ENCODE assay signal across 19 cellular contexts in the genomic region with DNA sequence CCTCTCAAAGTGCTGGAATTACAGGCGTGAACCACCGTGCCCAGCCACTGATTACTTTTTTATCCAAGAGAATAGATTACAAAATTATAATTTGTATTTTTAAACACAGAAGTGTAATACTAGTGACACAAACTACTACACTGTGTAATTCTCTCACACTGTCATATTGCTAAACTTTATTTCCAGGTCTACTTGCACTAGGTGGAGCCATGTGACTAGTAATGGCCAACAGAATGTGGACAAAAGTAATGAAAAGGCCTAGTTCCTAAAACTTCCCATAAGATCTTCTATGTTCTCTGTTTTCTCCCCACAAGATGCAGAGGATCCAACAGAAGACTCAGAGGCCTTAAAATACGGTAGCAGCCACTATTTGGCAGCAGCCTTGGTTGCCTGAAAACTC. TPM values are rescaled to one million over a fixed set of nuclear protein-coding genes. Genes with fewer than 3 reads are reported as not detected.
A peak's percentile ranks its signal among the peaks of the same experiment; 100 is the strongest.
DNase-seq lines count a peak whose midpoint lies in the region; ATAC-seq and TF ChIP-seq lines count a peak whose summit lies in the region.
"Had no signal": no experiment of that assay in that cellular context is flagged by ENCODE, and none has a peak within 500 bp of the region (broad histone marks: within the 10 kb centered on the region; RNA-seq: fewer than 3 reads in every experiment).

No MANE protein-coding gene starts in this region.

- no peak overlapping the region for H3K4me3 Mint-ChIP-seq in type B pancreatic cell
- H3K4me3 Mint-ChIP-seq: activated CD4-positive, alpha-beta T cell treated with anti-CD3 and anti-CD28 coated beads, Interleukin-2, amount 10 ng/mL, durations not matched to agents 24 days and 14 days; CD4-positive, CD25-positive, alpha-beta regulatory T cell; stimulated activated naive CD8-positive, alpha-beta T cell treated with anti-CD3 and anti-CD28 coated beads, Interleukin-15, Interleukin-2, amounts not matched to agents 100 ng/mL and 50 ng/mL, for 24 hours had no signal

- no peaks in the 10 kb centered on the region for H3K9me3 ChIP-seq in OCI-LY1 (ENCODE audit: low read length)
- H3K9me3 ChIP-seq: lower lobe of right lung had no signal

- H3K9me3 Mint-ChIP-seq in type B pancreatic cell: no peaks in the 10 kb centered on the region
- H3K9me3 Mint-ChIP-seq: activated CD4-positive, alpha-beta T cell treated with anti-CD3 and anti-CD28 coated beads, Interleukin-2, amount 10 ng/mL, durations not matched to agents 24 days and 14 days; CD4-positive, CD25-positive, alpha-beta regulatory T cell; stimulated activated naive CD8-positive, alpha-beta T cell treated with anti-CD3 and anti-CD28 coated beads, Interleukin-15, Interleukin-2, amounts not matched to agents 100 ng/mL and 50 ng/mL, for 24 hours had no signal

- TF ChIP-seq CTCF in OCI-LY1 (IDR thresholded peaks at IDR 0.05; ENCODE audit: low read length) (peak; percentile 35; the same call in 1 of the 2 replicates), fibroblast of mammary gland (conservative IDR thresholded peaks at IDR 0.05; ENCODE audit: control insufficient read depth, insufficient read depth, low read depth, low read length) (no peak), type B pancreatic cell (conservative IDR thresholded peaks at IDR 0.05) (peak; percentile 37)

- H3K4me3 ChIP-seq in OCI-LY1 (ENCODE audit: low read depth, low read length, poor library complexity, severe bottlenecking) (no peak overlapping the region), fibroblast of mammary gland (ENCODE audit: control insufficient read depth, low read depth, low read length) (no peak overlapping the region)
- H3K4me3 ChIP-seq: lower lobe of right lung had no signal

- H3K9me2 ChIP-seq in OCI-LY1 (ENCODE audit: low read depth, low read length): no peaks in the 10 kb centered on the region

- H3K79me2 ChIP-seq in OCI-LY1 (ENCODE audit: insufficient read depth, low read length): no peaks in the 10 kb centered on the region

- DNase-seq in SIG-M5 treated with dmso at 0.1 percent for 504 hours (lab: John Stamatoyannopoulos, UW; ENCODE audit: unreplicated experiment): peak; percentile 5
- no peak for DNase-seq in SIG-M5 (lab: John Stamatoyannopoulos, UW)
- peak; percentile 8 for DNase-seq in fibroblast of mammary gland (ENCODE audit: low read depth)
- no peak for DNase-seq in type B pancreatic cell (ENCODE audit: extremely low spot score, unreplicated experiment)
- no peak for DNase-seq in AG20443 (ENCODE audit: low spot score)
- no peak for DNase-seq in stimulated activated naive CD4-positive, alpha-beta T cell (lab: John Stamatoyannopoulos, UW)
- DNase-seq: activated CD4-positive, alpha-beta T cell treated with anti-CD3 and anti-CD28 coated beads, Interleukin-2, amount 10 ng/mL, durations not matched to agents 24 days and 14 days; activated CD8-positive, alpha-beta memory T cell treated with anti-CD3 and anti-CD28 coated beads, Interleukin-2, amount 50 U/mL, for 4 hours; activated effector memory CD4-positive, alpha-beta T cell treated with anti-CD3 and anti-CD28 coated beads, Interleukin-2, amount 50 U/mL, for 16 hours; CD4-positive, CD25-positive, alpha-beta regulatory T cell; glutamatergic neuron; lower lobe of right lung; MV-4-11; NCI-H2029 treated with DMSO at 0.1 percent for 48 hours; trophoblast cell had no signal

- no peak for ATAC-seq in HG02588 (IDR thresholded peaks at IDR 0.05; ENCODE audit: unreplicated experiment)
- ATAC-seq: lower lobe of right lung, sciatic nerve had no signal

- no peaks in the 10 kb centered on the region for H3K27me3 ChIP-seq in OCI-LY1 (ENCODE audit: insufficient read depth, low read length)

- H3K4me1 ChIP-seq in OCI-LY1 (ENCODE audit: insufficient read depth, low read length, severe bottlenecking): peaks cover 10% of the 10 kb centered on the region
- H3K4me1 ChIP-seq: lower lobe of right lung had no signal

- no peak overlapping the region for H2AFZ ChIP-seq in OCI-LY1 (ENCODE audit: low read length)

- no peak overlapping the region for H3K27ac Mint-ChIP-seq in type B pancreatic cell
- H3K27ac Mint-ChIP-seq: activated CD4-positive, alpha-beta T cell treated with anti-CD3 and anti-CD28 coated beads, Interleukin-2, amount 10 ng/mL, durations not matched to agents 24 days and 14 days; CD4-positive, CD25-positive, alpha-beta regulatory T cell; stimulated activated naive CD8-positive, alpha-beta T cell treated with anti-CD3 and anti-CD28 coated beads, Interleukin-15, Interleukin-2, amounts not matched to agents 100 ng/mL and 50 ng/mL, for 24 hours had no signal

- H3K4me2 ChIP-seq in OCI-LY1 (ENCODE audit: low read length): no peak overlapping the region

- peaks cover 11% of the 10 kb centered on the region; the same call in 1 of the 2 replicates for H3K36me3 ChIP-seq in OCI-LY1 (ENCODE audit: insufficient read depth, low read length)

- no peaks in the 10 kb centered on the region for H3K4me1 Mint-ChIP-seq in type B pancreatic cell (ENCODE audit: unreplicated experiment)
- H3K4me1 Mint-ChIP-seq: activated CD4-positive, alpha-beta T cell treated with anti-CD3 and anti-CD28 coated beads, Interleukin-2, amount 10 ng/mL, durations not matched to agents 24 days and 14 days had no signal

- no peak overlapping the region for H3K27ac ChIP-seq in OCI-LY1 (ENCODE audit: low read depth, low read length, poor library complexity, severe bottlenecking)
- H3K27ac ChIP-seq: lower lobe of right lung had no signal

- H3K9ac ChIP-seq in OCI-LY1 (ENCODE audit: low read length): no peak overlapping the region

- no peaks in the 10 kb centered on the region for H3F3A ChIP-seq in OCI-LY1 (ENCODE audit: insufficient read depth, low read length)

- H4K20me1 ChIP-seq in OCI-LY1 (ENCODE audit: insufficient read depth, low read length): no peaks in the 10 kb centered on the region

- no peaks in the 10 kb centered on the region for H3K27me3 Mint-ChIP-seq in type B pancreatic cell
- H3K27me3 Mint-ChIP-seq: activated CD4-positive, alpha-beta T cell treated with anti-CD3 and anti-CD28 coated beads, Interleukin-2, amount 10 ng/mL, durations not matched to agents 24 days and 14 days; CD4-positive, CD25-positive, alpha-beta regulatory T cell; stimulated activated naive CD8-positive, alpha-beta T cell treated with anti-CD3 and anti-CD28 coated beads, Interleukin-15, Interleukin-2, amounts not matched to agents 100 ng/mL and 50 ng/mL, for 24 hours had no signal

- H3K36me3 Mint-ChIP-seq in type B pancreatic cell: peaks cover 21% of the 10 kb centered on the region

RNA-seq across cellular contexts. Expression of a gene that starts 27.3 kb away (rescaled TPM):
- total RNA-seq in type B pancreatic cell (ENCODE audit: low replicate concordance): 27.2 and 38.4 TPM in 2 replicates

Comparison
In these comparisons a context has a peak if more than half of its experiments do, and no peak if none do; other contexts are left out.
1. DNase-seq: peak in SIG-M5 treated with dmso at 0.1 percent for 504 hours (single experiment) and fibroblast of mammary gland (single experiment); none in SIG-M5 (single experiment), type B pancreatic cell (single experiment), AG20443 (single experiment) and stimulated activated naive CD4-positive, alpha-beta T cell (0 of 6).